Comparison of ENCODE assay signal across 12 cellular contexts in genomic region chr17:72463287-72464102, GRCh38.
DNase-seq lines count a peak whose midpoint lies in the region; ATAC-seq and TF ChIP-seq lines count a peak whose summit lies in the region.
"Had no signal": no experiment of that assay in that cellular context is flagged by ENCODE, and none has a peak within 500 bp of the region (broad histone marks: within the 10 kb centered on the region; RNA-seq: fewer than 3 reads in every experiment).

No MANE protein-coding gene starts in this region.

- H3K27ac ChIP-seq in OCI-LY3 (ENCODE audit: low read length) (no peak overlapping the region), mesenchymal stem cell (ENCODE audit: low read length, poor library complexity, severe bottlenecking) (no peak overlapping the region), SJCRH30 (no peak overlapping the region)
- H3K27ac ChIP-seq: coronary artery had no signal

- no peak overlapping the region for H2AFZ ChIP-seq in OCI-LY3 (ENCODE audit: low read depth, low read length)
- no peak overlapping the region for H2AFZ ChIP-seq in mesenchymal stem cell (ENCODE audit: low read depth, low read length)

- no peaks in the 10 kb centered on the region for H3K4me1 Mint-ChIP-seq in activated naive CD8-positive, alpha-beta T cell treated with anti-CD3 and anti-CD28 coated beads, Interleukin-2, amount 50 U/mL, for 24 hours

- H2BK120ac ChIP-seq in mesenchymal stem cell (ENCODE audit: low read depth, low read length) = peak overlapping the region; percentile 30

- H3K4me1 ChIP-seq in OCI-LY3 (ENCODE audit: low read length) (peaks cover 35% of the 10 kb centered on the region), mesenchymal stem cell (ENCODE audit: control insufficient read depth, insufficient read depth, low read depth, low read length) (peaks cover 32% of the 10 kb centered on the region), SJCRH30 (peaks cover 33% of the 10 kb centered on the region)

- H3K9me3 Mint-ChIP-seq in activated naive CD8-positive, alpha-beta T cell treated with anti-CD3 and anti-CD28 coated beads, Interleukin-2, amount 50 U/mL, for 24 hours = no peaks in the 10 kb centered on the region

- no peak overlapping the region for H2BK12ac ChIP-seq in mesenchymal stem cell (ENCODE audit: low read length in 2 of 2)

- no peak overlapping the region for H3K4me3 Mint-ChIP-seq in activated naive CD8-positive, alpha-beta T cell treated with anti-CD3 and anti-CD28 coated beads, Interleukin-2, amount 50 U/mL, for 24 hours

- no peak for DNase-seq in mesenchymal stem cell
- no peak for DNase-seq in SJCRH30
- DNase-seq in NAMALWA (ENCODE audit: low spot score) = no peak
- no peak for DNase-seq in activated naive CD8-positive, alpha-beta T cell treated with anti-CD3 and anti-CD28 coated beads, Interleukin-2, amount 50 U/mL, for 24 hours
- DNase-seq in head of caudate nucleus = no peak
- DNase-seq: DMS79; stimulated activated CD4-positive, alpha-beta T cell treated with anti-CD3 and anti-CD28 coated beads, Interleukin-1b, Interleukin-23, amount 100 ng/mL, for 48 hours had no signal

- H3K9me3 ChIP-seq in OCI-LY3 (ENCODE audit: insufficient read depth, low read length) (no peaks in the 10 kb centered on the region), mesenchymal stem cell (ENCODE audit: control insufficient read depth, low read length) (no peaks in the 10 kb centered on the region), SJCRH30 (replicated peaks) (no peaks in the 10 kb centered on the region)

- peak overlapping the region; percentile 31 for H2AK5ac ChIP-seq in mesenchymal stem cell (ENCODE audit: low read length, severe bottlenecking)

- H3K27me3 Mint-ChIP-seq in activated naive CD8-positive, alpha-beta T cell treated with anti-CD3 and anti-CD28 coated beads, Interleukin-2, amount 50 U/mL, for 24 hours = peaks cover 5% of the 10 kb centered on the region
- H3K27me3 Mint-ChIP-seq: progenitor cell of endocrine pancreas had no signal

- no peak overlapping the region for H3K14ac ChIP-seq in mesenchymal stem cell (ENCODE audit: low read length in 2 of 2)

- H4K91ac ChIP-seq in mesenchymal stem cell (ENCODE audit: low read length) = no peak overlapping the region

- H2BK5ac ChIP-seq in mesenchymal stem cell (ENCODE audit: low read depth, low read length, poor library complexity, severe bottlenecking) = no peak overlapping the region

- ATAC-seq in GM18502 (IDR thresholded peaks at IDR 0.05; ENCODE audit: poor library complexity, unreplicated experiment) = peak; percentile 41
- ATAC-seq in GM21737 (IDR thresholded peaks at IDR 0.05; ENCODE audit: unreplicated experiment) = peak; percentile 29
- no peak for ATAC-seq in activated naive CD8-positive, alpha-beta T cell treated with anti-CD3 and anti-CD28 coated beads, Interleukin-2, amount 50 U/mL, for 24 hours

- peak overlapping the region; percentile 12 for H3K4me2 ChIP-seq in OCI-LY3 (ENCODE audit: low read length)
- H3K4me2 ChIP-seq in mesenchymal stem cell (ENCODE audit: low read length, poor library complexity, severe bottlenecking) = no peak overlapping the region

- H3K4me3 ChIP-seq in OCI-LY3 (ENCODE audit: low read length) = no peak overlapping the region
- no peak overlapping the region for H3K4me3 ChIP-seq in mesenchymal stem cell (ENCODE audit: insufficient read depth in 1 of 2, low read depth in 1 of 2, low read length in 2 of 2)
- H3K4me3 ChIP-seq in SJCRH30 = no peak overlapping the region
- H3K4me3 ChIP-seq: coronary artery had no signal

- no peaks in the 10 kb centered on the region for H3K79me2 ChIP-seq in OCI-LY3 (ENCODE audit: low read length)

- H3K4ac ChIP-seq in mesenchymal stem cell (ENCODE audit: low read depth in 1 of 2, low read length in 2 of 2) = no peak overlapping the region

- no peak overlapping the region for H4K8ac ChIP-seq in mesenchymal stem cell (ENCODE audit: low read length)

- no peaks in the 10 kb centered on the region for H3K36me3 Mint-ChIP-seq in activated naive CD8-positive, alpha-beta T cell treated with anti-CD3 and anti-CD28 coated beads, Interleukin-2, amount 50 U/mL, for 24 hours (ENCODE audit: low read depth)

- no peak overlapping the region for H3K9ac ChIP-seq in OCI-LY3 (ENCODE audit: low read length)
- H3K9ac ChIP-seq in mesenchymal stem cell (ENCODE audit: low read length) = no peak overlapping the region

- H4K20me1 ChIP-seq in OCI-LY3 (ENCODE audit: insufficient read depth, low read length) = no peaks in the 10 kb centered on the region

- H3K27me3 ChIP-seq in OCI-LY3 (ENCODE audit: low read depth, low read length) (peaks cover 14% of the 10 kb centered on the region; the same call in 1 of the 2 replicates), mesenchymal stem cell (ENCODE audit: control insufficient read depth in 1 of 2, insufficient read depth in 1 of 2, low read length in 2 of 2) (no peaks in the 10 kb centered on the region), SJCRH30 (no peaks in the 10 kb centered on the region)

- WGBS in mesenchymal stem cell = 96% methylated on average over 10 of the region's 10 CpGs

- peaks cover 5% of the 10 kb centered on the region for H3K79me1 ChIP-seq in mesenchymal stem cell (replicated peaks; ENCODE audit: low read length, poor library complexity, severe bottlenecking)

- TF ChIP-seq CTCF in OCI-LY3 (IDR thresholded peaks at IDR 0.05; ENCODE audit: low read depth, low read length) = no peak

- H3K36me3 ChIP-seq in OCI-LY3 (replicated peaks; ENCODE audit: low read depth, low read length) (no peaks in the 10 kb centered on the region), mesenchymal stem cell (ENCODE audit: control insufficient read depth in 1 of 2, insufficient read depth in 2 of 2, low read depth in 1 of 2, low read length in 2 of 2) (no peaks in the 10 kb centered on the region), SJCRH30 (no peaks in the 10 kb centered on the region)

- intact Hi-C loops in head of caudate nucleus (cut with DNase I) = no loop called here

- no peak overlapping the region for H3K18ac ChIP-seq in mesenchymal stem cell (ENCODE audit: low read depth in 1 of 2, low read length in 2 of 2)

- no peak overlapping the region for H3K23ac ChIP-seq in mesenchymal stem cell (ENCODE audit: low read length in 2 of 2)

- H2BK15ac ChIP-seq in mesenchymal stem cell (ENCODE audit: low read depth, poor library complexity, severe bottlenecking) = no peak overlapping the region

- H3K27ac Mint-ChIP-seq in activated naive CD8-positive, alpha-beta T cell treated with anti-CD3 and anti-CD28 coated beads, Interleukin-2, amount 50 U/mL, for 24 hours = no peak overlapping the region
